Comparison of ENCODE assay signal across 8 cellular contexts in the genomic region with DNA sequence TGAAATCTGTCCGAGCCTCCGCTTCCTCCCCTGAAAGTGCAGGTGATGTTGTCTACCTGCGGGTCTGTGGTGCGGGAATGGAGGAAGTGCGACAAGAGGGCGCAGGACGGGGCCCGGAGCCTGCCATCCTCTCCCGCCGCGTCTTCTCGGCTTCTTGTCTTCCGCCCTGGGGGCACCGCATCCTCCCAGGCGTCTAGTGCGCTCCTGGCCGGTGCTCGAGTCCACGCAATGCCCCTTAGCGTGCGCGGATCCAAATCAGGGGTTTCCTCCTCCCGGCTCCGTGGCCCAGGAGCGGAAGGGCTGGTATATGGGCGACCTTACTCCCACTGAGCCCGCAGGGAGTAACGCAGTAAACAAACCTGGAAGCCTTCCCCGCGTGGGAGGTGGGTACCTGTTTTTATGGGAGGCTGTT. TPM values are rescaled to one million over a fixed set of nuclear protein-coding genes. Genes with fewer than 3 reads are reported as not detected.
DNase-seq lines count a peak whose midpoint lies in the region; ATAC-seq and TF ChIP-seq lines count a peak whose summit lies in the region.

No MANE protein-coding gene starts in this region.

- H3K27me3 Mint-ChIP-seq in activated T-cell treated with anti-CD3 and anti-CD28 coated beads, Interleukin-2, amount 50 U/mL, for 4 hours (ENCODE audit: low read depth): no peaks in the 10 kb centered on the region
- H3K27me3 Mint-ChIP-seq in osteocyte (ENCODE audit: unreplicated experiment): no peaks in the 10 kb centered on the region

- H3K9ac ChIP-seq in Karpas-422 (ENCODE audit: low read length): peak overlapping the region; percentile 94

- H3K27me3 ChIP-seq in Karpas-422 (ENCODE audit: low read length): no peaks in the 10 kb centered on the region

- H3K4me2 ChIP-seq in Karpas-422 (ENCODE audit: low read depth, low read length, poor library complexity, severe bottlenecking): peak overlapping the region; percentile 86

- ATAC-seq in GM21390 (IDR thresholded peaks at IDR 0.05; ENCODE audit: unreplicated experiment) (peak; percentile 24), HG02763 (IDR thresholded peaks at IDR 0.05; ENCODE audit: unreplicated experiment) (no peak)
- peak; percentile 35 to 36 for ATAC-seq in activated T-cell treated with anti-CD3 and anti-CD28 coated beads, Interleukin-2, amount 50 U/mL, for 4 hours

- peak overlapping the region; percentile 67; the same call in 1 of the 2 replicates for H2AFZ ChIP-seq in Karpas-422 (ENCODE audit: low read length)

- no peaks in the 10 kb centered on the region for H3K36me3 ChIP-seq in Karpas-422 (ENCODE audit: insufficient read depth, low read length)

- H3K4me1 Mint-ChIP-seq in activated T-cell treated with anti-CD3 and anti-CD28 coated beads, Interleukin-2, amount 50 U/mL, for 4 hours (ENCODE audit: low read depth): peaks cover 42% of the 10 kb centered on the region
- peaks cover 19% of the 10 kb centered on the region for H3K4me1 Mint-ChIP-seq in osteocyte (ENCODE audit: unreplicated experiment)

- peaks cover 5% of the 10 kb centered on the region for H3K36me3 Mint-ChIP-seq in activated T-cell treated with anti-CD3 and anti-CD28 coated beads, Interleukin-2, amount 50 U/mL, for 4 hours (ENCODE audit: insufficient read depth)
- no peaks in the 10 kb centered on the region for H3K36me3 Mint-ChIP-seq in osteocyte (ENCODE audit: unreplicated experiment)

- peak; percentile 6 for DNase-seq in AG08395 (ENCODE audit: low spot score)
- peak; percentile 72 for DNase-seq in Karpas-422
- DNase-seq in activated T-cell treated with anti-CD3 and anti-CD28 coated beads, Interleukin-2, amount 50 U/mL, for 4 hours: peak; percentile 11
- DNase-seq in fibroblast of villous mesenchyme (ENCODE audit: low read depth): no peak
- no peak for DNase-seq in osteocyte (ENCODE audit: extremely low spot score, unreplicated experiment)
- DNase-seq in DMS114 treated with DMSO at 0.1 percent for 48 hours (lab: John Stamatoyannopoulos, UW; ENCODE audit: unreplicated experiment): no peak

- H3K9me2 ChIP-seq in Karpas-422 (replicated peaks; ENCODE audit: insufficient read depth, low read length): no peaks in the 10 kb centered on the region

- no peaks in the 10 kb centered on the region for H3K9me3 Mint-ChIP-seq in activated T-cell treated with anti-CD3 and anti-CD28 coated beads, Interleukin-2, amount 50 U/mL, for 4 hours
- no peaks in the 10 kb centered on the region for H3K9me3 Mint-ChIP-seq in osteocyte (ENCODE audit: unreplicated experiment)

- no peaks in the 10 kb centered on the region for H4K20me1 ChIP-seq in Karpas-422 (ENCODE audit: insufficient read depth, low read depth, low read length)

- peak overlapping the region; percentile 88 for H3K27ac Mint-ChIP-seq in osteocyte (ENCODE audit: unreplicated experiment)

- peak overlapping the region; percentile 96 for H3K27ac ChIP-seq in Karpas-422 (ENCODE audit: low read length)

- TF ChIP-seq CTCF in fibroblast of villous mesenchyme (IDR thresholded peaks at IDR 0.05; ENCODE audit: insufficient read depth, low read depth, low read length) (no peak), osteocyte (IDR thresholded peaks at IDR 0.05) (no peak)

- peaks cover 39% of the 10 kb centered on the region for H3K4me1 ChIP-seq in Karpas-422 (ENCODE audit: low read length)

- peak overlapping the region; percentile 96 for H3K4me3 Mint-ChIP-seq in activated T-cell treated with anti-CD3 and anti-CD28 coated beads, Interleukin-2, amount 50 U/mL, for 4 hours
- H3K4me3 Mint-ChIP-seq in osteocyte (ENCODE audit: unreplicated experiment): peak overlapping the region; percentile 93

- H3K79me2 ChIP-seq in Karpas-422 (ENCODE audit: low read length): peaks cover 47% of the 10 kb centered on the region

- H3K4me3 ChIP-seq in Karpas-422 (ENCODE audit: low read length) (peak overlapping the region; percentile 90), fibroblast of villous mesenchyme (ENCODE audit: low read depth, low read length) (peak overlapping the region; percentile 97)

- no peaks in the 10 kb centered on the region for H3K9me3 ChIP-seq in Karpas-422 (ENCODE audit: low read length)

RNA-seq across cellular contexts. Expression of gene SFI1, which starts 0.4 kb away (rescaled TPM):
- 43.2 and 59.5 TPM in 2 replicates for total RNA-seq in Karpas-422 (2014; rRNA removed; shearing (Covaris generic); ENCODE audit: low replicate concordance)
- 10 to 100 TPM; 74.0 to 87.5 (median 77.6) TPM for total RNA-seq in activated T-cell treated with anti-CD3 and anti-CD28 coated beads, Interleukin-2, amount 50 U/mL, for 4 hours
- 15.5 and 17.1 TPM in 2 replicates for total RNA-seq in fibroblast of villous mesenchyme
- total RNA-seq in osteocyte: 39.5 and 40.6 TPM in 2 replicates

RNA-seq across cellular contexts. Expression of gene EIF4ENIF1, which starts 7.1 kb away (rescaled TPM):
- 25.4 and 36.1 TPM in 2 replicates for total RNA-seq in Karpas-422 (2014; rRNA removed; shearing (Covaris generic); ENCODE audit: low replicate concordance)
- 10 to 100 TPM; 40.0 to 47.2 (median 44.1) TPM for total RNA-seq in activated T-cell treated with anti-CD3 and anti-CD28 coated beads, Interleukin-2, amount 50 U/mL, for 4 hours
- total RNA-seq in fibroblast of villous mesenchyme (13.5 and 25.0 TPM in 2 replicates), osteocyte (38.4 and 41.0 TPM in 2 replicates)

Comparison
In these comparisons a context has a peak if more than half of its experiments do, and no peak if none do; other contexts are left out.
1. DNase-seq: peak in AG08395 (single experiment), Karpas-422 (single experiment) and activated T-cell treated with anti-CD3 and anti-CD28 coated beads, Interleukin-2, amount 50 U/mL, for 4 hours (single experiment); none in fibroblast of villous mesenchyme (single experiment), osteocyte (single experiment) and DMS114 treated with DMSO at 0.1 percent for 48 hours (single experiment).